ENCODE assay signal across 17 cellular contexts in genomic region chr14:71309756-71310155, GRCh38. TPM values are rescaled to one million over a fixed set of nuclear protein-coding genes. Genes with fewer than 3 reads are reported as not detected.
DNase-seq lines count a peak whose midpoint lies in the region; ATAC-seq and TF ChIP-seq lines count a peak whose summit lies in the region.
"Had no signal": no experiment of that assay in that cellular context is flagged by ENCODE, and none has a peak within 500 bp of the region (broad histone marks: within the 10 kb centered on the region; RNA-seq: fewer than 3 reads in every experiment).

No MANE protein-coding gene starts in this region.

- TF ChIP-seq CTCF in chondrocyte (IDR thresholded peaks at IDR 0.05) = peak; percentile 27

- peak; percentile 21 for DNase-seq in ELF-1 (ENCODE audit: low read depth, low spot score)
- DNase-seq in LHCN-M2 (ENCODE audit: low read depth) = peak; percentile 7
- DNase-seq in chondrocyte (ENCODE audit: low spot score) = no peak
- peak; percentile 63 for DNase-seq in mesendoderm
- DNase-seq in activated CD4-positive, alpha-beta T cell treated with anti-CD3 and anti-CD28 coated beads, Interleukin-2, amount 50 U/mL, for 1 hour = no peak
- no peak for DNase-seq in activated CD4-positive, alpha-beta T cell treated with anti-CD3 and anti-CD28 coated beads for 36 hours
- no peak for DNase-seq in MV-4-11 (lab: John Stamatoyannopoulos, UW)
- DNase-seq: activated CD8-positive, alpha-beta memory T cell treated with anti-CD3 and anti-CD28 coated beads, Interleukin-2, amount 50 U/mL, for 4 hours; caudate nucleus; glutamatergic neuron; NCI-H1417; OCI-M1; psoas muscle had no signal

- POLR2A ChIA-PET in activated CD4-positive, alpha-beta T cell treated with anti-CD3 and anti-CD28 coated beads for 36 hours (lab: Charles Lee) = no interaction called here

- no peaks in the 10 kb centered on the region for H3K36me3 ChIP-seq in mesendoderm (ENCODE audit: control insufficient read depth, insufficient read depth, low read length)
- H3K36me3 ChIP-seq: thoracic aorta had no signal

- no peak overlapping the region for H3K4ac ChIP-seq in mesendoderm (ENCODE audit: low read depth, low read length)

- H3K9me3 Mint-ChIP-seq in chondrocyte (ENCODE audit: low read depth) = peaks cover 22% of the 10 kb centered on the region
- H3K9me3 Mint-ChIP-seq in activated CD4-positive, alpha-beta T cell treated with anti-CD3 and anti-CD28 coated beads for 36 hours (ENCODE audit: low read depth) = peaks cover 6% of the 10 kb centered on the region

- no peak overlapping the region for H3K4me2 ChIP-seq in mesendoderm (ENCODE audit: low read length)

- H3K79me2 ChIP-seq in mesendoderm (ENCODE audit: control insufficient read depth, insufficient read depth, low read length) = no peaks in the 10 kb centered on the region

- no peak overlapping the region for H2AK5ac ChIP-seq in mesendoderm (ENCODE audit: low read length)

- no peak overlapping the region for H3K23ac ChIP-seq in mesendoderm (ENCODE audit: low read length)

- H3K27ac Mint-ChIP-seq in chondrocyte (ENCODE audit: unreplicated experiment) = no peak overlapping the region
- H3K27ac Mint-ChIP-seq in activated CD4-positive, alpha-beta T cell treated with anti-CD3 and anti-CD28 coated beads for 36 hours = no peak overlapping the region
- H3K27ac Mint-ChIP-seq: activated naive CD4-positive, alpha-beta T cell treated with anti-CD3 and anti-CD28 coated beads, Interleukin-2, amount 50 U/mL, for 72 hours had no signal

- H3K4me3 ChIP-seq in mesendoderm (ENCODE audit: low read length) = no peak overlapping the region
- H3K4me3 ChIP-seq: psoas muscle, thoracic aorta had no signal

- H3K36me3 Mint-ChIP-seq in chondrocyte (ENCODE audit: low read depth) = peaks cover 21% of the 10 kb centered on the region
- peaks cover 4% of the 10 kb centered on the region for H3K36me3 Mint-ChIP-seq in activated CD4-positive, alpha-beta T cell treated with anti-CD3 and anti-CD28 coated beads for 36 hours (ENCODE audit: low read depth)

- H3K56ac ChIP-seq in mesendoderm (ENCODE audit: low read length) = no peak overlapping the region

- H3K79me1 ChIP-seq in mesendoderm (ENCODE audit: low read length) = no peaks in the 10 kb centered on the region

- intact Hi-C loops in activated CD4-positive, alpha-beta T cell treated with anti-CD3 and anti-CD28 coated beads for 36 hours (cut with DNase I, micrococcal nuclease) = loop anchor here in 1 of 2 experiments (10.0 kb wide), 1 partner anchor 1545 kb away; the partner anchor contains the start of gene SRSF5

- H3K27ac ChIP-seq in mesendoderm (ENCODE audit: low read depth, low read length) = no peak overlapping the region
- H3K27ac ChIP-seq: psoas muscle, thoracic aorta, VCaP had no signal

- no peaks in the 10 kb centered on the region for H3K4me1 ChIP-seq in mesendoderm (ENCODE audit: control insufficient read depth, low read depth, low read length)
- H3K4me1 ChIP-seq: psoas muscle had no signal

- no peak overlapping the region for H3K9ac ChIP-seq in mesendoderm (ENCODE audit: low read length)

- no peaks in the 10 kb centered on the region for H3K4me1 Mint-ChIP-seq in chondrocyte (ENCODE audit: low read depth)
- no peaks in the 10 kb centered on the region for H3K4me1 Mint-ChIP-seq in activated CD4-positive, alpha-beta T cell treated with anti-CD3 and anti-CD28 coated beads for 36 hours

- no peak for ATAC-seq in activated CD4-positive, alpha-beta T cell treated with anti-CD3 and anti-CD28 coated beads for 36 hours
- ATAC-seq in HG03175 (IDR thresholded peaks at IDR 0.05; ENCODE audit: unreplicated experiment) = no peak
- ATAC-seq: activated naive CD4-positive, alpha-beta T cell treated with anti-CD3 and anti-CD28 coated beads, Interleukin-2, amount 50 U/mL, for 72 hours; psoas muscle had no signal

- H2BK15ac ChIP-seq in mesendoderm (replicated peaks; ENCODE audit: low read depth) = no peak overlapping the region

- CTCF ChIA-PET in activated CD4-positive, alpha-beta T cell treated with anti-CD3 and anti-CD28 coated beads for 36 hours (lab: Charles Lee) = interaction anchor here (0.6 to 1.1 kb wide), 2 partner anchors 16 to 334 kb away, joined by 3 to 4 read pairs; no protein-coding TSS in a partner anchor

- H3K4me3 Mint-ChIP-seq in chondrocyte (ENCODE audit: unreplicated experiment) = no peak overlapping the region
- H3K4me3 Mint-ChIP-seq in activated CD4-positive, alpha-beta T cell treated with anti-CD3 and anti-CD28 coated beads for 36 hours = no peak overlapping the region

- H3K18ac ChIP-seq in mesendoderm (ENCODE audit: low read length) = no peak overlapping the region

- H3K27me3 Mint-ChIP-seq in chondrocyte (ENCODE audit: low read depth) = peaks cover 3% of the 10 kb centered on the region
- H3K27me3 Mint-ChIP-seq in activated CD4-positive, alpha-beta T cell treated with anti-CD3 and anti-CD28 coated beads for 36 hours = peaks cover 8% of the 10 kb centered on the region

- no peak overlapping the region for H4K5ac ChIP-seq in mesendoderm (ENCODE audit: low read length)

- H3K27me3 ChIP-seq in mesendoderm (ENCODE audit: insufficient read depth, low read length, poor library complexity) = no peaks in the 10 kb centered on the region

- no CpG with 5 or more reads among the region's 2 CpGs for WGBS in mesendoderm (ENCODE audit: extremely low coverage, insufficient coverage, low lambda C conversion rate)

- no peak overlapping the region for H4K8ac ChIP-seq in mesendoderm (ENCODE audit: low read depth, low read length)

- H2BK120ac ChIP-seq in mesendoderm (ENCODE audit: low read depth, low read length) = no peak overlapping the region

- no peak overlapping the region for H2BK5ac ChIP-seq in mesendoderm (ENCODE audit: low read length)

RNA-seq across cellular contexts. Expression of gene SIPA1L1, which starts 10.5 kb away (rescaled TPM):
- 14.3 and 15.4 TPM in 2 replicates for total RNA-seq in LHCN-M2 (2014; rRNA removed)
- 22.9 TPM for polyA plus RNA-seq in LHCN-M2 (2012)
- total RNA-seq in chondrocyte = 89.7 to 136 TPM (median 96.1 TPM) in 3 replicates
- 46.6 TPM for polyA plus RNA-seq in mesendoderm (2013, experiment 1 of 2)
- 47.5 TPM for polyA plus RNA-seq in mesendoderm (2013, experiment 2 of 2)
- 10 to 100 TPM; 49.0 to 56.2 TPM for total RNA-seq in activated CD4-positive, alpha-beta T cell treated with anti-CD3 and anti-CD28 coated beads for 36 hours

Comparison
In these comparisons a context has a peak if more than half of its experiments do, and no peak if none do; other contexts are left out.
1. DNase-seq: peak in ELF-1 (single experiment), LHCN-M2 (single experiment) and mesendoderm (single experiment); none in chondrocyte (single experiment), activated CD4-positive, alpha-beta T cell treated with anti-CD3 and anti-CD28 coated beads, Interleukin-2, amount 50 U/mL, for 1 hour (single experiment), activated CD4-positive, alpha-beta T cell treated with anti-CD3 and anti-CD28 coated beads for 36 hours (single experiment) and MV-4-11 (single experiment).